Comparison of ENCODE assay signal across 10 cellular contexts in genomic region chr7:74429153-74429747, GRCh38. TPM values are rescaled to one million over a fixed set of nuclear protein-coding genes. Genes with fewer than 3 reads are reported as not detected.
DNase-seq lines count a peak whose midpoint lies in the region; ATAC-seq and TF ChIP-seq lines count a peak whose summit lies in the region.
"Had no signal": no experiment of that assay in that cellular context is flagged by ENCODE, and none has a peak within 500 bp of the region (broad histone marks: within the 10 kb centered on the region; RNA-seq: fewer than 3 reads in every experiment).

No MANE protein-coding gene starts in this region.

- H2AK5ac ChIP-seq in IMR-90 (ENCODE audit: low read depth, low read length): peak overlapping the region; percentile 31

- TF ChIP-seq RAD21 in IMR-90 (IDR thresholded peaks at IDR 0.05; ENCODE audit: low read length): no peak

- 0 out of 2 replicates have a peak overlapping the region, but pooled peaks have one; percentile 15 for H3K9ac ChIP-seq in BLaER1
- no peak overlapping the region for H3K9ac ChIP-seq in IMR-90 (ENCODE audit: low read depth, low read length)

- H3K27me3 ChIP-seq in BLaER1 (no peaks in the 10 kb centered on the region), IMR-90 (ENCODE audit: control insufficient read depth, insufficient read depth, low read length) (no peaks in the 10 kb centered on the region; the same call in 1 of the 2 replicates), brain microvascular endothelial cell (replicated peaks) (no peaks in the 10 kb centered on the region), lower lobe of right lung (ENCODE audit: low read depth) (no peaks in the 10 kb centered on the region)

- H2BK20ac ChIP-seq in IMR-90 (ENCODE audit: low read depth, low read length): peak overlapping the region; percentile 34; the same call in 1 of the 2 replicates

- no peaks in the 10 kb centered on the region for H3K9me3 ChIP-seq in BLaER1
- H3K9me3 ChIP-seq in IMR-90 (ENCODE audit: control insufficient read depth, insufficient read depth, low read length): no peaks in the 10 kb centered on the region
- H3K9me3 ChIP-seq in lower lobe of right lung: no peaks in the 10 kb centered on the region

- no peak overlapping the region for H4K5ac ChIP-seq in IMR-90 (ENCODE audit: low read depth, low read length)

- H3K4me2 ChIP-seq in BLaER1 (peak overlapping the region; percentile 25), IMR-90 (ENCODE audit: low read depth, low read length) (no peak overlapping the region)

- peak; percentile 79 for ATAC-seq in IMR-90 (ENCODE audit: low read depth)
- ATAC-seq in lower lobe of right lung: peak; percentile 45 to 50
- ATAC-seq in activated naive CD4-positive, alpha-beta T cell treated with anti-CD3 and anti-CD28 coated beads, Interleukin-2, amount 50 U/mL, for 72 hours: no peak

- H4K91ac ChIP-seq in IMR-90 (ENCODE audit: insufficient read depth, low read depth, low read length): peak overlapping the region; percentile 29; the same call in 1 of the 2 replicates

- H2BK120ac ChIP-seq in IMR-90 (ENCODE audit: low read depth, low read length): peak overlapping the region; percentile 73; the same call in 1 of the 2 replicates

- CTCF ChIA-PET in IMR-90 (lab: Yijun Ruan, JAX): no interaction called here

- BruUV-seq in IMR-90 (replicated peaks; lab: Mats Ljungman, UMichigan): no TSS peak

- POLR2A ChIA-PET in IMR-90 (lab: Charles Lee; ENCODE audit: unreplicated experiment): no interaction called here

- in situ Hi-C loops in IMR-90 (cut with MboI; ENCODE audit: low sequenced_read_pairs) (loop anchor here (5.0 to 10.0 kb wide), 2 partner anchors 133 to 276 kb away; no protein-coding TSS in a partner anchor), brain microvascular endothelial cell (cut with HindIII; ENCODE audit: low pct_ligation_motif_present, low sequenced_read_pairs) (no loop called here)

- no peak overlapping the region for H3K23ac ChIP-seq in IMR-90 (ENCODE audit: low read depth, low read length)

- TF ChIP-seq CTCF in IMR-90 (conservative IDR thresholded peaks at IDR 0.05; ENCODE audit: low read depth, low read length) (no peak), brain microvascular endothelial cell (IDR thresholded peaks at IDR 0.05; ENCODE audit: low read depth, low read length, missing control alignments) (peak; percentile 16), lower lobe of right lung (IDR thresholded peaks at IDR 0.05) (no peak)

- no peaks in the 10 kb centered on the region for H3K9me3 Mint-ChIP-seq in activated naive CD4-positive, alpha-beta T cell treated with anti-CD3 and anti-CD28 coated beads, Interleukin-2, amount 50 U/mL, for 72 hours

- no peak overlapping the region for H3K56ac ChIP-seq in IMR-90 (ENCODE audit: extremely low read depth, insufficient read depth, low read length)

- H3K79me1 ChIP-seq in IMR-90 (ENCODE audit: low read depth in 1 of 2, low read length in 2 of 2): no peaks in the 10 kb centered on the region

- H3K4me1 ChIP-seq in BLaER1 (peaks cover 22% of the 10 kb centered on the region), IMR-90 (ENCODE audit: control insufficient read depth, insufficient read depth, low read length) (peaks cover 8% of the 10 kb centered on the region), lower lobe of right lung (no peaks in the 10 kb centered on the region)

- peak overlapping the region; percentile 8; the same call in 1 of the 3 replicates for H2BK15ac ChIP-seq in IMR-90 (ENCODE audit: low read depth, low read length)

- dilution Hi-C loops in IMR-90 (cut with HindIII; ENCODE audit: low sequenced_read_pairs, unreplicated experiment): no loop called here

- H3K36me3 ChIP-seq in BLaER1: no peaks in the 10 kb centered on the region
- no peaks in the 10 kb centered on the region for H3K36me3 ChIP-seq in IMR-90 (ENCODE audit: control insufficient read depth, insufficient read depth, low read length)
- no peaks in the 10 kb centered on the region for H3K36me3 ChIP-seq in brain microvascular endothelial cell (replicated peaks)
- H3K36me3 ChIP-seq in lower lobe of right lung: no peaks in the 10 kb centered on the region

- H3K18ac ChIP-seq in IMR-90 (ENCODE audit: low read depth, low read length): peak overlapping the region; percentile 22; the same call in 1 of the 2 replicates

- no peak for TF ChIP-seq POLR2A in IMR-90 (IDR thresholded peaks at IDR 0.05; ENCODE audit: low read depth, low read length)

- H3K4me3 ChIP-seq in BLaER1: no peak overlapping the region
- no peak overlapping the region for H3K4me3 ChIP-seq in IMR-90 (ENCODE audit: insufficient read depth, low read depth, low read length)
- no peak overlapping the region for H3K4me3 ChIP-seq in brain microvascular endothelial cell (ENCODE audit: low read depth, low read length)
- H3K4me3 ChIP-seq in lower lobe of right lung: no peak overlapping the region

- no peaks in the 10 kb centered on the region for H4K20me1 ChIP-seq in BLaER1
- no peaks in the 10 kb centered on the region for H4K20me1 ChIP-seq in IMR-90 (ENCODE audit: insufficient read depth, low read length)

- peak overlapping the region; percentile 65 for H3K14ac ChIP-seq in IMR-90 (replicated peaks; ENCODE audit: low read depth, low read length)

- no peaks in the 10 kb centered on the region for H3K9me1 ChIP-seq in IMR-90 (ENCODE audit: insufficient read depth, low read length)

- no peak overlapping the region for H2BK5ac ChIP-seq in IMR-90 (ENCODE audit: low read depth, low read length, poor library complexity, severe bottlenecking)

- H3K27ac ChIP-seq in BLaER1 (no peak overlapping the region), IMR-90 (ENCODE audit: insufficient read depth, low read length) (no peak overlapping the region), brain microvascular endothelial cell (no peak overlapping the region), lower lobe of right lung (no peak overlapping the region)

- WGBS in IMR-90 (ENCODE audit: extremely low coverage in 2 of 2, insufficient read length in 1 of 2), 2 experiments: no CpG with 5 or more reads among the region's 17 CpGs

- peak; percentile 75 for DNase-seq in IMR-90
- DNase-seq in brain microvascular endothelial cell: peak; percentile 68
- DNase-seq in lower lobe of right lung: no peak
- no peak for DNase-seq in OCI-M2 (lab: John Stamatoyannopoulos, UW; ENCODE audit: unreplicated experiment)
- no peak for DNase-seq in activated naive CD4-positive, alpha-beta T cell treated with anti-CD3 and anti-CD28 coated beads, Interleukin-2, amount 50 U/mL, for 72 hours (ENCODE audit: low spot score in 2 of 2)
- DNase-seq in NCI-H1105 (lab: John Stamatoyannopoulos, UW): no peak
- DNase-seq in activated gamma-delta T cell (lab: John Stamatoyannopoulos, UW): no peak
- DNase-seq: activated T-cell treated with anti-CD3 and anti-CD28 coated beads, Interleukin-2, amount 50 U/mL, for 1 hour; NCI-H526 treated with DMSO at 0.1 percent for 48 hours had no signal

- peak overlapping the region; percentile 67 for H3K4ac ChIP-seq in IMR-90 (ENCODE audit: low read depth, low read length)

- H3K27ac Mint-ChIP-seq in activated naive CD4-positive, alpha-beta T cell treated with anti-CD3 and anti-CD28 coated beads, Interleukin-2, amount 50 U/mL, for 72 hours: no peak overlapping the region

- peak overlapping the region; percentile 25 to 63; a peak in 1 of 4 replicates for H4K8ac ChIP-seq in IMR-90 (ENCODE audit: low read depth in 2 of 2, low read length in 2 of 2)

- H3K36me3 Mint-ChIP-seq in activated naive CD4-positive, alpha-beta T cell treated with anti-CD3 and anti-CD28 coated beads, Interleukin-2, amount 50 U/mL, for 72 hours: no peaks in the 10 kb centered on the region

- peak overlapping the region; percentile 11 for H2AFZ ChIP-seq in IMR-90 (replicated peaks; ENCODE audit: low read length, poor library complexity)

- no peak overlapping the region for H2AK9ac ChIP-seq in IMR-90 (replicated peaks; ENCODE audit: low read depth, low read length, poor library complexity)

- intact Hi-C loops in IMR-90 (cut with micrococcal nuclease) (no loop called here), lower lobe of right lung (cut with DNase I) (no loop called here)

TF ChIP-seq in IMR-90, 13 proteins besides CTCF, POLR2A, EP300 and RAD21:
- TF ChIP-seq USF2 (IDR thresholded peaks at IDR 0.05; ENCODE audit: low read depth, low read length) (no peak), MAZ (IDR thresholded peaks at IDR 0.05; ENCODE audit: borderline replicate concordance, low read depth, low read length) (peak; percentile 39; the same call in 1 of the 2 replicates), SMC3 (IDR thresholded peaks at IDR 0.05; ENCODE audit: low read depth, low read length) (peak; percentile 16; the same call in 1 of the 2 replicates), CEBPB (IDR thresholded peaks at IDR 0.05; ENCODE audit: low read depth, low read length) (peak; percentile 88), BHLHE40 (IDR thresholded peaks at IDR 0.05; ENCODE audit: low read depth, low read length) (peak; percentile 50; the same call in 1 of the 2 replicates)
TF ChIP-seq in IMR-90: peak in this region for 4.

RNA-seq across cellular contexts. Expression of gene GTF2IRD1, which starts 24.5 kb away (rescaled TPM):
- total RNA-seq in IMR-90 (2012; rRNA removed) (4.1 and 5.0 TPM in 2 replicates), lower lobe of right lung (16.3 TPM)
- polyA plus RNA-seq in IMR-90 (2012; rRNA removed): 21.9 and 22.6 TPM in 2 replicates
- 19.6 and 26.0 TPM in 2 replicates for polyA plus RNA-seq in IMR-90 (2012; cell fraction: cytosol; rRNA removed)
- 27.5 and 33.3 TPM in 2 replicates for polyA plus RNA-seq in IMR-90 (2012; cell fraction: nucleus; rRNA removed; ENCODE audit: low replicate concordance)
- 1 to 10 TPM; 1.7 to 6.4 TPM for total RNA-seq in activated naive CD4-positive, alpha-beta T cell treated with anti-CD3 and anti-CD28 coated beads, Interleukin-2, amount 50 U/mL, for 72 hours

Comparison
In these comparisons a context has a peak if more than half of its experiments do, and no peak if none do; other contexts are left out.
1. ATAC-seq: peak in IMR-90 (single experiment) and lower lobe of right lung (2 of 2); none in activated naive CD4-positive, alpha-beta T cell treated with anti-CD3 and anti-CD28 coated beads, Interleukin-2, amount 50 U/mL, for 72 hours (0 of 2).
2. DNase-seq: peak in IMR-90 (single experiment) and brain microvascular endothelial cell (single experiment); none in lower lobe of right lung (single experiment), OCI-M2 (single experiment), activated naive CD4-positive, alpha-beta T cell treated with anti-CD3 and anti-CD28 coated beads, Interleukin-2, amount 50 U/mL, for 72 hours (0 of 2), NCI-H1105 (single experiment) and activated gamma-delta T cell (single experiment).